Comparison of ENCODE assay signal across 9 cellular contexts in the genomic region with DNA sequence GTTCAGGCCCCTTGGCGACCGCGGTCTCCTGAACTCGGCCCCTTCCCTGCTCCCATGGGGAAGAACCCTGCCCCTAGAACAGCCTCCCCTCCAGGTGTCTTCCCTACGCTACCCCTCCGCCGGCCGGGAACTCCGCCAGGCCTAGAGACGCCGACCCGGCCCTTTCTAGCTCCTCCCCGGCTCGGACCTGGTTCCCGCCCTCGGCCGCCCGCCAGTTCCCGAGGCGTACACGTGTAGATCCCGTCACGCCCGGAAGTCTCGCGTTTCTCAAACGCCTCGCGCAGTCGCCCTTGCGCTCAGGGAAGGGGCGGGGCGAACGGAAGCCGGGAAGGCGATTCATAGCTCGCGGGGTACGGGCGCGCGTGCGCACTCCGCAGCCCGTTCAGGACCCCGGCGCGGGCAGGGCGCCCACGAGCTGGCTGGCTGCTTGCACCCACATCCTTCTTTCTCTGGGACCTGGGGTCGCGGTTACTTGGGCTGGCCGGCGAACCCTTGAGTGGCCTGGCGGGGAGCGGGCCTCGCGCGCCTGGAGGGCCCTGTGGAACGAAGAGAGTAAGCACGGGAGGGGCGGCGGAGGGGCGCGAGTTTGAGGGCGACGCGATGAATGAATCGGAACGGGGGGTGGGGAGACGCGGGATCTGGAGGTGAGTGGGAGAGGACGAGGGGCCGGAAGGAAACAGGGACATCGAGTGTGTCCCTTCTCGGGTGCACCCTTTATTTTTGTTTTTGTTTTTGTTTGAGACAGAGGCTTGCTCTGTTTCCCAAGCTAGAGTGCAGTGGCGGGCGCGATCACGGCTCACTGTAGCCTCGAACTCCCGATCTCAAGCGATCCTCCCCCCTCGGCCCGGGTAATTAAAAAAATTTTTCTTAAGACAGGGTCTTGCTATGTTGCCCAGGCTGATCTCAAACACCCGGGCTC. TPM values are rescaled to one million over a fixed set of nuclear protein-coding genes. Genes with fewer than 3 reads are reported as not detected.
DNase-seq lines count a peak whose midpoint lies in the region; ATAC-seq, FAIRE-seq and TF ChIP-seq lines count a peak whose summit lies in the region.
"Had no signal": no experiment of that assay in that cellular context is flagged by ENCODE, and none has a peak within 500 bp of the region (broad histone marks: within the 10 kb centered on the region; RNA-seq: fewer than 3 reads in every experiment).

Gene POP7 (plus strand): TSS at position 369 of the 919 bp plus-strand sequence. CDS start 710 bp downstream, outside the sequence.

- no peak for TF ChIP-seq CTCF in kidney (IDR thresholded peaks at IDR 0.05; ENCODE audit: borderline replicate concordance, extremely low read depth, insufficient read depth)

- ATAC-seq in HG03432 (IDR thresholded peaks at IDR 0.05; ENCODE audit: unreplicated experiment), result peak; percentile 89

- H3K27ac ChIP-seq in kidney (ENCODE audit: low read depth in 2 of 2, low read length in 2 of 2), result peak within 1 kb of the TSS; percentile 90

- peak; percentile 88 for TF ChIP-seq POLR2A in GM19099 (IDR thresholded peaks at IDR 0.05; ENCODE audit: extremely low read depth, insufficient read length, low read depth)

- FAIRE-seq in kidney (lab: Jason Lieb, UNC), result peak; percentile 62
- FAIRE-seq: islet of Langerhans had no signal

- peaks cover 0 to 2% of the 10 kb centered on the region in 2 donors for H3K36me3 ChIP-seq in kidney (ENCODE audit: control insufficient read depth in 1 of 2, insufficient read depth in 2 of 2, low read length in 2 of 2)

- intact Hi-C loops in kidney (cut with DNase I), result no loop called here

- H3K9ac ChIP-seq in kidney (ENCODE audit: low read length in 2 of 2), result peak within 1 kb of the TSS; percentile 65 to 88

- peaks cover 0 to 12% of the 10 kb centered on the region in 2 donors for H3K4me1 ChIP-seq in kidney (ENCODE audit: control insufficient read depth in 1 of 2, insufficient read depth in 1 of 2, low read depth in 1 of 2, low read length in 2 of 2)

- peak; percentile 99 for DNase-seq in AG20443 (ENCODE audit: low spot score)
- peak; percentile 92 for DNase-seq in NCI-H510A (lab: John Stamatoyannopoulos, UW)
- DNase-seq in activated CD4-positive, alpha-beta T cell treated with anti-CD3 and anti-CD28 coated beads for 1 hour, result peak; percentile 97
- DNase-seq in cerebellum (ENCODE audit: low spot score), result peak; percentile 97
- DNase-seq in kidney, result peak; percentile 99
- peak; percentile 100 for DNase-seq in stimulated activated CD4-positive, alpha-beta T cell treated with anti-CD3 and anti-CD28 coated beads, Interleukin-15, amount 100 ng/mL, for 24 hours

- H3K9me3 ChIP-seq in kidney (ENCODE audit: control insufficient read depth in 1 of 2, low read length in 2 of 2), result no peaks in the 10 kb centered on the region

- peak within 1 kb of the TSS; percentile 84 to 89 for H3K4me3 ChIP-seq in kidney (ENCODE audit: low read length in 2 of 2)

RNA-seq across cellular contexts. Expression of gene POP7, which starts in this region (rescaled TPM):
- total RNA-seq in cerebellum (21.7 TPM), kidney (25.7 TPM)
- polyA plus RNA-seq in kidney (ENCODE audit: insufficient read depth, low read depth, low replicate concordance), result 41.8 TPM

Comparison
In these comparisons a context has a peak if more than half of its experiments do, and no peak if none do; other contexts are left out.
1. Peak in every context shown above with its lines: DNase-seq, ATAC-seq, H3K4me3 ChIP-seq and H3K27ac ChIP-seq.